Comparison of ENCODE assay signal across 12 cellular contexts in the genomic region with DNA sequence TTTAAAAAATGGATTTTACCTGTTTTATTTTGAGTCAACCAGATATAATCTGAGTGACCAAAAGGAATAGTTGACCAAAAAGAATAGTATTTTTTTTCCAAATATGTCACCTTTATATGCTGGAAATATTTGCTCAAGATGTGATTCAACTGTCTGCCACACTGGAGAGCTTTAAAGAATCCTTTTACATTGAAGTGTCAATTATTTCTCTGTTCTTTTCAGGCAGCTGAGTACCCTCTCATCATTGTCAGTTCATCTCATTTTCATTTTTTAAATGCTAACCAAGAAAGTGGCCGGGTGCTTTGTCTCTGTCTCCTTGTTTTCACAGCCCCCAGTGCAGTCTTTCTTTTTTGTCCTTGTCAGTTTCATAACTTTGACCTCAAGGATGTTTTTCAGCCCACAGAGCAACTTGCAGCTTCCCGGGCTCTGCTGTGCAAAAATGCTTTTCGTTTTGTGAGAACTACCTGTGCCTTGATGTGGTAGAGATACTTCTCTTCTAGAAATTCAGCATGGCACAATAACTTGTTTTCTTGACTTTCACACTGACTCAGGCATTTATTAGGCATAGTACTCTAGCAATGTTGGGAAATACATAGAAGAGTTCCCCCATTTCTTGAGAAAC. TPM values are rescaled to one million over a fixed set of nuclear protein-coding genes. Genes with fewer than 3 reads are reported as not detected.
A peak's percentile ranks its signal among the peaks of the same experiment; 100 is the strongest.
DNase-seq lines count a peak whose midpoint lies in the region; ATAC-seq and TF ChIP-seq lines count a peak whose summit lies in the region.
"Had no signal": no experiment of that assay in that cellular context is flagged by ENCODE, and none has a peak within 500 bp of the region (broad histone marks: within the 10 kb centered on the region; RNA-seq: fewer than 3 reads in every experiment).

No MANE protein-coding gene starts in this region.

- H3K27ac Mint-ChIP-seq in CD4-positive, alpha-beta memory T cell = peak overlapping the region in 4 of 7 donors; percentile 43 to 85 (median 63)
- H3K27ac Mint-ChIP-seq in activated T-helper 17 cell treated with anti-CD3 and anti-CD28 coated beads, Interleukin-2, amount 50 U/mL, for 72 hours = peak overlapping the region; percentile 24
- no peak overlapping the region for H3K27ac Mint-ChIP-seq in osteocyte (ENCODE audit: unreplicated experiment)
- H3K27ac Mint-ChIP-seq: progenitor cell of endocrine pancreas had no signal

- no peak overlapping the region for H3K4me3 ChIP-seq in CD4-positive, alpha-beta memory T cell (ENCODE audit: low read length in 2 of 2)
- no peak overlapping the region for H3K4me3 ChIP-seq in stomach
- H3K4me3 ChIP-seq: BLaER1 treated with 17β-estradiol and CSF1 and Interleukin-3, amounts not matched to agents 10 nM and 100 nM had no signal

- peaks cover 34% of the 10 kb centered on the region for H3K4me1 ChIP-seq in CD4-positive, alpha-beta memory T cell (ENCODE audit: insufficient read depth, low read length)
- no peaks in the 10 kb centered on the region for H3K4me1 ChIP-seq in stomach
- H3K4me1 ChIP-seq: BLaER1 treated with 17β-estradiol and CSF1 and Interleukin-3, amounts not matched to agents 10 nM and 100 nM had no signal

- TF ChIP-seq POLR2A in stomach (IDR thresholded peaks at IDR 0.05) = no peak

- intact Hi-C loops in CD4-positive, alpha-beta memory T cell (cut with micrococcal nuclease) = loop anchor here (2.0 kb wide), 1 partner anchor 24 kb away; a partner anchor contains a TSS
- intact Hi-C loops in stomach (cut with DNase I; ENCODE audit: low total_unique reads) = no loop called here

- no peak overlapping the region for H3K27ac ChIP-seq in CD4-positive, alpha-beta memory T cell (ENCODE audit: low read depth, low read length)
- H3K27ac ChIP-seq in stomach = no peak overlapping the region
- H3K27ac ChIP-seq: BLaER1 treated with 17β-estradiol and CSF1 and Interleukin-3, amounts not matched to agents 10 nM and 100 nM; WERI-Rb-1 had no signal

- CTCF ChIA-PET in CD4-positive, alpha-beta memory T cell (lab: Charles Lee; ENCODE audit: partially characterized antibody) = interaction anchor here (1.3 kb wide), 1 partner anchor 326 kb away, joined by 3 read pairs; no protein-coding TSS in a partner anchor

- TF ChIP-seq CTCF in stomach (IDR thresholded peaks at IDR 0.05) (no peak), osteocyte (IDR thresholded peaks at IDR 0.05) (no peak)

- peak in 4 of 5 donors; percentile 30 to 38 (median 35) for DNase-seq in CD4-positive, alpha-beta memory T cell
- DNase-seq in stomach (no peak), NCI-H146 treated with DMSO at 0.1 percent for 48 hours (lab: John Stamatoyannopoulos, UW; ENCODE audit: unreplicated experiment) (no peak), osteocyte (ENCODE audit: extremely low spot score, unreplicated experiment) (no peak)
- DNase-seq: WERI-Rb-1 had no signal

- peaks cover 0 to 1% (median 0%) of the 10 kb centered on the region in 8 donors for H3K9me3 Mint-ChIP-seq in CD4-positive, alpha-beta memory T cell
- no peaks in the 10 kb centered on the region for H3K9me3 Mint-ChIP-seq in activated T-helper 17 cell treated with anti-CD3 and anti-CD28 coated beads, Interleukin-2, amount 50 U/mL, for 72 hours
- H3K9me3 Mint-ChIP-seq in osteocyte (ENCODE audit: unreplicated experiment) = no peaks in the 10 kb centered on the region

- ATAC-seq in GM19324 (IDR thresholded peaks at IDR 0.05; ENCODE audit: low FRiP score, unreplicated experiment) = peak; percentile 53
- ATAC-seq in HG03175 (IDR thresholded peaks at IDR 0.05; ENCODE audit: unreplicated experiment) = peak; percentile 51
- ATAC-seq in activated T-helper 17 cell treated with anti-CD3 and anti-CD28 coated beads, Interleukin-2, amount 50 U/mL, for 72 hours (replicated peaks) = peak; percentile 71
- ATAC-seq in GM19397 (IDR thresholded peaks at IDR 0.05; ENCODE audit: unreplicated experiment) = no peak

- 68 to 80% (median 79%) methylated on average over 3 of the region's 3 CpGs for WGBS in stomach, 5 donors

- POLR2A ChIA-PET in CD4-positive, alpha-beta memory T cell (lab: Charles Lee; ENCODE audit: partially characterized antibody) = interaction anchor here (1.0 to 1.6 kb wide), 2 partner anchors 18 to 57 kb away, joined by 4 to 5 read pairs; no protein-coding TSS in a partner anchor

- no peaks in the 10 kb centered on the region for H3K9me3 ChIP-seq in CD4-positive, alpha-beta memory T cell (ENCODE audit: control insufficient read depth in 1 of 2, low read length in 2 of 2)
- H3K9me3 ChIP-seq in stomach = no peaks in the 10 kb centered on the region
- H3K9me3 ChIP-seq: BLaER1 treated with 17β-estradiol and CSF1 and Interleukin-3, amounts not matched to agents 10 nM and 100 nM had no signal

- H3K36me3 ChIP-seq in CD4-positive, alpha-beta memory T cell (ENCODE audit: insufficient read depth, low read length) = no peaks in the 10 kb centered on the region
- H3K36me3 ChIP-seq in stomach = no peaks in the 10 kb centered on the region
- H3K36me3 ChIP-seq: BLaER1 treated with 17β-estradiol and CSF1 and Interleukin-3, amounts not matched to agents 10 nM and 100 nM; WERI-Rb-1 had no signal

- H3K27me3 Mint-ChIP-seq in CD4-positive, alpha-beta memory T cell = peaks cover 0 to 1% of the 10 kb centered on the region in 2 donors
- H3K27me3 Mint-ChIP-seq in activated T-helper 17 cell treated with anti-CD3 and anti-CD28 coated beads, Interleukin-2, amount 50 U/mL, for 72 hours = no peaks in the 10 kb centered on the region
- peaks cover 11% of the 10 kb centered on the region for H3K27me3 Mint-ChIP-seq in osteocyte (ENCODE audit: unreplicated experiment)

- peaks cover 21 to 34% (median 32%) of the 10 kb centered on the region in 4 donors for H3K4me1 Mint-ChIP-seq in CD4-positive, alpha-beta memory T cell
- peaks cover 7% of the 10 kb centered on the region for H3K4me1 Mint-ChIP-seq in activated T-helper 17 cell treated with anti-CD3 and anti-CD28 coated beads, Interleukin-2, amount 50 U/mL, for 72 hours
- peaks cover 39% of the 10 kb centered on the region for H3K4me1 Mint-ChIP-seq in osteocyte (ENCODE audit: unreplicated experiment)

- no peaks in the 10 kb centered on the region for H3K36me3 Mint-ChIP-seq in CD4-positive, alpha-beta memory T cell
- no peaks in the 10 kb centered on the region for H3K36me3 Mint-ChIP-seq in activated T-helper 17 cell treated with anti-CD3 and anti-CD28 coated beads, Interleukin-2, amount 50 U/mL, for 72 hours (ENCODE audit: low read depth)
- H3K36me3 Mint-ChIP-seq in osteocyte (ENCODE audit: unreplicated experiment) = no peaks in the 10 kb centered on the region
- H3K36me3 Mint-ChIP-seq: brain had no signal

- TF ChIP-seq EP300 in stomach (IDR thresholded peaks at IDR 0.05) = no peak

- no peaks in the 10 kb centered on the region for H3K27me3 ChIP-seq in CD4-positive, alpha-beta memory T cell (ENCODE audit: insufficient read depth, low read length)
- no peaks in the 10 kb centered on the region for H3K27me3 ChIP-seq in stomach
- H3K27me3 ChIP-seq: BLaER1 treated with 17β-estradiol and CSF1 and Interleukin-3, amounts not matched to agents 10 nM and 100 nM had no signal

- H3K4me3 Mint-ChIP-seq in CD4-positive, alpha-beta memory T cell = peak overlapping the region in 7 of 8 donors; percentile 33 to 85 (median 63)
- H3K4me3 Mint-ChIP-seq in activated T-helper 17 cell treated with anti-CD3 and anti-CD28 coated beads, Interleukin-2, amount 50 U/mL, for 72 hours = peak overlapping the region; percentile 40
- no peak overlapping the region for H3K4me3 Mint-ChIP-seq in osteocyte (ENCODE audit: unreplicated experiment)
- H3K4me3 Mint-ChIP-seq: brain had no signal

RNA-seq across cellular contexts. Expression of a gene that starts 23.4 kb away (rescaled TPM):
- 10 to 100 TPM; 10.1 to 11.3 TPM for total RNA-seq in CD4-positive, alpha-beta memory T cell
- 1 to 10 TPM; 5.1 TPM for polyA plus RNA-seq in CD4-positive, alpha-beta memory T cell
- 10 to 100 TPM in 1 of 2 donors, 1 to 10 TPM in 1; 7.7 to 21.5 TPM for total RNA-seq in activated T-helper 17 cell treated with anti-CD3 and anti-CD28 coated beads, Interleukin-2, amount 50 U/mL, for 72 hours
- total RNA-seq in stomach (100 to 1,000 TPM in 1 of 5 donors, 10 to 100 TPM in 4; 47.5 to 102 (median 68.3) TPM), osteocyte (29.8 and 30.9 TPM in 2 replicates)
- polyA plus RNA-seq in stomach = 1 to 10 TPM; 4.0 to 6.6 (median 5.5) TPM

Comparison
In these comparisons a context has a peak if more than half of its experiments do, and no peak if none do; other contexts are left out.
1. DNase-seq: peak in CD4-positive, alpha-beta memory T cell (4 of 5); none in stomach (single experiment), NCI-H146 treated with DMSO at 0.1 percent for 48 hours (single experiment) and osteocyte (single experiment).